17 cellular contexts compared by ENCODE assay signal in the genomic region with DNA sequence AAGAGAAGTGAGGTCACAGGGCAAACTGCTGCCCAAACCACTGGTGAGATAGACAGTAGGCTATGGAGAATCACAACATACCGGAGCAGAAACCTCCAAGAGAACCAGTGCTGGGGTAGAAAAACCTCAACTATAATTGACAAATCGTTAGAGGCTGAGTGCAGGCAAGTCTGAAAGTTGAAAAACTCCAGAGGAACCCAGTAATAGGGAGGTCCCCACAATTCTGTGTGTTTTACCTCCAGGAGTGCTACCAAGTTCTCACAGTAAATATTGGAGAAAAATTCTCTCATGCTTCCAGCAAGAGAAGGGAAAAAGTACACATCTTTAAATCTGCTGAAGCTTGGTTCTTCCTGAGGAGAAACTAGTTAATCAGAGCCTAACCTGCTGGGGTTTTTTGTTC.
A peak's percentile ranks its signal among the peaks of the same experiment; 100 is the strongest.
DNase-seq lines count a peak whose midpoint lies in the region; ATAC-seq, FAIRE-seq and TF ChIP-seq lines count a peak whose summit lies in the region.
"Had no signal": no experiment of that assay in that cellular context is flagged by ENCODE, and none has a peak within 500 bp of the region (broad histone marks: within the 10 kb centered on the region; RNA-seq: fewer than 3 reads in every experiment).

No MANE protein-coding gene starts in this region.

- no peaks in the 10 kb centered on the region for H3K9me3 Mint-ChIP-seq in astrocyte (ENCODE audit: unreplicated experiment)

- H3K23ac ChIP-seq in mesenchymal stem cell (ENCODE audit: low read length in 2 of 2) = no peak overlapping the region

- no peaks in the 10 kb centered on the region for H3K9me3 ChIP-seq in astrocyte (ENCODE audit: insufficient read depth, low read depth, low read length)
- no peaks in the 10 kb centered on the region for H3K9me3 ChIP-seq in mesenchymal stem cell (ENCODE audit: control insufficient read depth, low read length)
- no peaks in the 10 kb centered on the region for H3K9me3 ChIP-seq in psoas muscle
- H3K9me3 ChIP-seq: Caco-2 had no signal

- no peaks in the 10 kb centered on the region for H3K36me3 Mint-ChIP-seq in astrocyte (ENCODE audit: low read depth, unreplicated experiment)

- H3K4me3 ChIP-seq in astrocyte (ENCODE audit: insufficient read depth, low read depth, low read length) (no peak overlapping the region), mesenchymal stem cell (ENCODE audit: insufficient read depth in 1 of 2, low read depth in 1 of 2, low read length in 2 of 2) (no peak overlapping the region), psoas muscle (no peak overlapping the region)

- H4K91ac ChIP-seq in mesenchymal stem cell (ENCODE audit: low read length) = no peak overlapping the region

- no peaks in the 10 kb centered on the region for H3K36me3 ChIP-seq in astrocyte (ENCODE audit: insufficient read depth, low read length)
- H3K36me3 ChIP-seq in mesenchymal stem cell (ENCODE audit: control insufficient read depth in 1 of 2, insufficient read depth in 2 of 2, low read depth in 1 of 2, low read length in 2 of 2) = no peaks in the 10 kb centered on the region
- no peaks in the 10 kb centered on the region for H3K36me3 ChIP-seq in psoas muscle (ENCODE audit: insufficient read depth in 1 of 2, low read depth in 1 of 2)

- H3K79me1 ChIP-seq in mesenchymal stem cell (replicated peaks; ENCODE audit: low read length, poor library complexity, severe bottlenecking) = peaks cover 1% of the 10 kb centered on the region

- 100% methylated on average over 2 of the region's 2 CpGs for WGBS in mesenchymal stem cell
- 63 to 94% (median 86%) methylated on average over 2 of the region's 2 CpGs for WGBS in psoas muscle, 3 donors

- H3K4me2 ChIP-seq in astrocyte (ENCODE audit: low read length) (no peak overlapping the region), mesenchymal stem cell (ENCODE audit: low read length, poor library complexity, severe bottlenecking) (no peak overlapping the region)

- H3K27me3 Mint-ChIP-seq in astrocyte (ENCODE audit: low read depth, unreplicated experiment) = no peaks in the 10 kb centered on the region

- H3K27me3 ChIP-seq in astrocyte (ENCODE audit: insufficient read depth, low read length) (no peaks in the 10 kb centered on the region), mesenchymal stem cell (ENCODE audit: control insufficient read depth in 1 of 2, insufficient read depth in 1 of 2, low read length in 2 of 2) (no peaks in the 10 kb centered on the region), psoas muscle (ENCODE audit: insufficient read depth in 3 of 3, low read length in 2 of 3) (no peaks in the 10 kb centered on the region)

- no peak overlapping the region for H2BK12ac ChIP-seq in mesenchymal stem cell (ENCODE audit: low read length in 2 of 2)

- no peak overlapping the region for H3K4ac ChIP-seq in mesenchymal stem cell (ENCODE audit: low read depth in 1 of 2, low read length in 2 of 2)

- FAIRE-seq in astrocyte (lab: Jason Lieb, UNC) = no peak
- FAIRE-seq: GM12892, H54 had no signal

- H2BK5ac ChIP-seq in mesenchymal stem cell (ENCODE audit: low read depth, low read length, poor library complexity, severe bottlenecking) = no peak overlapping the region

- peaks cover 6% of the 10 kb centered on the region for H3K4me1 ChIP-seq in astrocyte (ENCODE audit: insufficient read depth, low read length)
- H3K4me1 ChIP-seq in mesenchymal stem cell (ENCODE audit: control insufficient read depth, insufficient read depth, low read depth, low read length) = no peaks in the 10 kb centered on the region
- peaks cover 47% of the 10 kb centered on the region for H3K4me1 ChIP-seq in psoas muscle

- H3K27ac ChIP-seq in astrocyte (ENCODE audit: low read depth, low read length) (no peak overlapping the region), mesenchymal stem cell (ENCODE audit: low read length, poor library complexity, severe bottlenecking) (no peak overlapping the region), psoas muscle (peak overlapping the region; percentile 84), caudate nucleus (ENCODE audit: low read depth, low read length) (no peak overlapping the region)
- H3K27ac ChIP-seq: 22Rv1, C4-2B had no signal

- H3K79me2 ChIP-seq in astrocyte (ENCODE audit: insufficient read depth, low read length) = no peaks in the 10 kb centered on the region

- no peak overlapping the region for H2BK15ac ChIP-seq in mesenchymal stem cell (ENCODE audit: low read depth, poor library complexity, severe bottlenecking)

- H3K9ac ChIP-seq in astrocyte (ENCODE audit: low read length) (no peak overlapping the region), mesenchymal stem cell (ENCODE audit: low read length) (no peak overlapping the region)

- no peak for TF ChIP-seq CTCF in astrocyte (IDR thresholded peaks at IDR 0.05; ENCODE audit: insufficient read depth, low read depth, low read length)
- no peak for TF ChIP-seq CTCF in psoas muscle (IDR thresholded peaks at IDR 0.05)

- H3K18ac ChIP-seq in mesenchymal stem cell (ENCODE audit: low read depth in 1 of 2, low read length in 2 of 2) = no peak overlapping the region

- H3K4me3 Mint-ChIP-seq in astrocyte (ENCODE audit: unreplicated experiment) = no peak overlapping the region

- intact Hi-C loops in psoas muscle (cut with DNase I) = no loop called here

- H3K14ac ChIP-seq in mesenchymal stem cell (ENCODE audit: low read length in 2 of 2) = no peak overlapping the region

- H4K8ac ChIP-seq in mesenchymal stem cell (ENCODE audit: low read length) = no peak overlapping the region

- H2AFZ ChIP-seq in astrocyte (ENCODE audit: low read depth, low read length) (no peak overlapping the region), mesenchymal stem cell (ENCODE audit: low read depth, low read length) (no peak overlapping the region)

- H2AK5ac ChIP-seq in mesenchymal stem cell (ENCODE audit: low read length, severe bottlenecking) = peak overlapping the region; percentile 8

- no peak overlapping the region for H2BK120ac ChIP-seq in mesenchymal stem cell (ENCODE audit: low read depth, low read length)

- no peak for ATAC-seq in psoas muscle
- no peak for ATAC-seq in HG02610 (IDR thresholded peaks at IDR 0.05; ENCODE audit: unreplicated experiment)

- peak; percentile 45 for DNase-seq in DMS 273 (lab: John Stamatoyannopoulos, UW; ENCODE audit: unreplicated experiment)
- no peak for DNase-seq in DMS 273 treated with DMSO at 0.1 percent for 48 hours (lab: John Stamatoyannopoulos, UW)
- DNase-seq in astrocyte (ENCODE audit: low read depth) = no peak
- no peak for DNase-seq in mesenchymal stem cell
- DNase-seq in psoas muscle = no peak
- DNase-seq in NOMO-1 (lab: John Stamatoyannopoulos, UW; ENCODE audit: unreplicated experiment in 2 of 2) = no peak
- no peak for DNase-seq in caudate nucleus (lab: John Stamatoyannopoulos, UW)
- DNase-seq: Caco-2, DMS79, NCI-H1105 treated with DMSO at 0.1 percent for 48 hours, NCI-H187, NCI-H2171 treated with DMSO at 0.1 percent for 48 hours had no signal

- H4K20me1 ChIP-seq in astrocyte (ENCODE audit: insufficient read depth, low read length) = no peaks in the 10 kb centered on the region

- H3K27ac Mint-ChIP-seq in astrocyte (ENCODE audit: unreplicated experiment) = peak overlapping the region; percentile 54

- peaks cover 31% of the 10 kb centered on the region for H3K4me1 Mint-ChIP-seq in astrocyte (ENCODE audit: low read depth, unreplicated experiment)
